1 cellular context compared by ENCODE assay signal in the genomic region with DNA sequence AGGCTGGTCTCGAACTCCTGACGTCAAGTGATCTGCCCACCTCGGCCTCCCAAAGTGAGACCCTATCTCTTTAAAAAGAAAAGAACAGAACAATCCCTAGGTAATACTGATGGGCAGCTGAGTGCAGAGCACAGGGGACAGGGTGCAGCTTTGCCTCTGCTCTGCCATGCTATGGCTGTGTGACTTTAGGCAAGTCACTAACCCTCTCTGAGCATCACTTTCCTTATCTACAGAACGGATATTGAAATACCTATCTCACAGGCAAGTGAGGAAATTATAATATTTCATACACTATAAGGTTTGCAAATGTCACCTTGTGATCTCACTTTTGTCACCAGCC.
A peak's percentile ranks its signal among the peaks of the same experiment; 100 is the strongest.
TF ChIP-seq lines count a peak whose summit lies in the region.

No MANE protein-coding gene starts in this region.

TF ChIP-seq in K562, 482 proteins besides CTCF, POLR2A, EP300 and RAD21 (continued from another document):
- TF ChIP-seq ZNF274 (IDR thresholded peaks at IDR 0.05; ENCODE audit: borderline replicate concordance, low read depth, low read length) (no peak), ZFP36 (IDR thresholded peaks at IDR 0.05; ENCODE audit: low read depth, low read length, partially characterized antibody) (peak; percentile 86)
- TF ChIP-seq, protein P1, sequence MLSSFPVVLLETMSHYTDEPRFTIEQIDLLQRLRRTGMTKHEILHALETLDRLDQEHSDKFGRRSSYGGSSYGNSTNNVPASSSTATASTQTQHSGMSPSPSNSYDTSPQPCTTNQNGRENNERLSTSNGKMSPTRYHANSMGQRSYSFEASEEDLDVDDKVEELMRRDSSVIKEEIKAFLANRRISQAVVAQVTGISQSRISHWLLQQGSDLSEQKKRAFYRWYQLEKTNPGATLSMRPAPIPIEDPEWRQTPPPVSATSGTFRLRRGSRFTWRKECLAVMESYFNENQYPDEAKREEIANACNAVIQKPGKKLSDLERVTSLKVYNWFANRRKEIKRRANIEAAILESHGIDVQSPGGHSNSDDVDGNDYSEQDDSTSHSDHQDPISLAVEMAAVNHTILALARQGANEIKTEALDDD (IDR thresholded peaks at IDR 0.05): no peak
